In genomic region chr5:148172377-148172776, GRCh38 we compare ENCODE assay signal across 38 cellular contexts. TPM values are rescaled to one million over a fixed set of nuclear protein-coding genes. Genes with fewer than 3 reads are reported as not detected.
"Had no signal": no experiment of that assay in that cellular context is flagged by ENCODE, and none has a peak within 500 bp of the region (broad histone marks: within the 10 kb centered on the region; RNA-seq: fewer than 3 reads in every experiment).

No MANE protein-coding gene starts in this region.

- H3K36me3 ChIP-seq: MG63 had no signal

- H3K4me3 ChIP-seq: MG63 had no signal

- DNase-seq: Karpas-422, Kasumi-1, MG63, MM.1S, MV-4-11, NCI-H1048, NCI-H1092, NCI-H1092 treated with DMSO at 0.1 percent for 48 hours, NCI-H1105, NCI-H1105 treated with DMSO at 0.1 percent for 48 hours, NCI-H1417, NCI-H1417 treated with DMSO at 0.1 percent for 48 hours, NCI-H1436, NCI-H1436 treated with DMSO at 0.1 percent for 48 hours, NCI-H146, NCI-H1694, NCI-H1694 treated with DMSO at 0.1 percent for 48 hours, NCI-H187, NCI-H187 treated with DMSO at 0.1 percent for 48 hours, NCI-H1930, NCI-H2029, NCI-H2029 treated with DMSO at 0.1 percent for 48 hours, NCI-H2081, NCI-H2081 treated with DMSO at 0.1 percent for 48 hours, NCI-H2107, NCI-H2171, NCI-H2171 treated with DMSO at 0.1 percent for 48 hours, NCI-H2227 treated with DMSO at 0.1 percent for 48 hours, NCI-H226, NCI-H345, NCI-H446, NCI-H446 treated with DMSO at 0.1 percent for 48 hours, NCI-H510A, NCI-H510A treated with DMSO at 0.1 percent for 48 hours had no signal

- H3K9me3 ChIP-seq: MG63 had no signal

RNA-seq across cellular contexts. Expression of gene SPINK14, which starts 4.0 kb away (rescaled TPM):
- total RNA-seq: LHCN-M2, M059J, MCF 10A, NCI-H460 had no signal

RNA-seq across cellular contexts. Expression of gene SPINK6, which starts 30.5 kb away (rescaled TPM):
- total RNA-seq: LHCN-M2, M059J had no signal
